ENCODE assay signal across 20 cellular contexts in the genomic region with DNA sequence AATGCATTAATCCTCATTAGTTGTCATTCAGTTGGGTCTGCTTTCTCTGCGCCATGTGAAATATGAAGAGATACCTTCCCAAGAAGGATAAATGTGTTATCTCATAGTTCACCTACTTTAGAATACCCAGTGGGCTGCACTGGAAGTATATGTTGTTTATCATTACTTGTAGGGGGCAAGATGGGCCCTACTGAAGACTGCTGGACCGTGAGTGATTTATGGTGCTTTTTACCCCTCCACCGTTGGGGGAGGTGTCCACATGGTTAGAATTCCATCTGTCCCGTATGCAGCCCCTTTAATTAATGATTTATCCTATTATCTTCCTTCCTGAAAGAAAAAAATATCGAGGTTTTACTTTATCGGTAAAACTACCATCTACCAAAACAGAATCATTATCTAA.
"Had no signal": no experiment of that assay in that cellular context is flagged by ENCODE, and none has a peak within 500 bp of the region (broad histone marks: within the 10 kb centered on the region; RNA-seq: fewer than 3 reads in every experiment).

No MANE protein-coding gene starts in this region.

- H3K4me3 Mint-ChIP-seq: activated CD8-positive, alpha-beta T cell treated with anti-CD3 and anti-CD28 coated beads, Interleukin-2, amount 10 ng/mL, durations not matched to agents 7 days and 5 days; naive B cell; WTC11 had no signal

- H3K9me3 ChIP-seq: colonic mucosa, testis, vagina had no signal

- H3K27ac Mint-ChIP-seq: activated CD8-positive, alpha-beta T cell treated with anti-CD3 and anti-CD28 coated beads, Interleukin-2, amount 10 ng/mL, durations not matched to agents 7 days and 5 days; naive B cell; WTC11 had no signal

- DNase-seq: activated CD4-positive, alpha-beta T cell treated with anti-CD3 and anti-CD28 coated beads for 4 hours; activated CD8-positive, alpha-beta T cell treated with anti-CD3 and anti-CD28 coated beads, Interleukin-2, amount 10 ng/mL, durations not matched to agents 7 days and 5 days; activated effector memory CD4-positive, alpha-beta T cell treated with anti-CD3 and anti-CD28 coated beads, Interleukin-2, amount 50 U/mL, for 16 hours; activated T-cell treated with anti-CD3 and anti-CD28 coated beads, Interleukin-2, amount 50 U/mL, for 1 hour; amygdala; colonic mucosa; foreskin fibroblast; heart right ventricle; islet precursor cell; lower lobe of right lung; mesendoderm; naive B cell; retina; stimulated activated CD4-positive, alpha-beta T cell treated with anti-CD3 and anti-CD28 coated beads, Interleukin-4, amount 100 ng/mL, for 1 hour; stimulated activated naive CD4-positive, alpha-beta T cell; T-helper 9 cell; testis; trophoblast cell had no signal

- H3K4me3 ChIP-seq: colonic mucosa, heart right ventricle, lower lobe of right lung, testis, vagina had no signal

- H3K27me3 ChIP-seq: colonic mucosa, heart right ventricle, testis, vagina had no signal

- H3K4me1 ChIP-seq: colonic mucosa, lower lobe of right lung, testis, vagina had no signal

- H3K27ac ChIP-seq: colonic mucosa, heart right ventricle, lower lobe of right lung, testis, vagina had no signal

- ATAC-seq: activated CD8-positive, alpha-beta T cell treated with anti-CD3 and anti-CD28 coated beads, Interleukin-2, amount 10 ng/mL, durations not matched to agents 7 days and 5 days; heart right ventricle; lower lobe of right lung; WTC11 had no signal

- H3K36me3 ChIP-seq: colonic mucosa, heart right ventricle, lower lobe of right lung, vagina had no signal
